ENCODE assay signal across 17 cellular contexts in genomic region chr10:32412499-32412853, GRCh38. TPM values are rescaled to one million over a fixed set of nuclear protein-coding genes. Genes with fewer than 3 reads are reported as not detected.
DNase-seq lines count a peak whose midpoint lies in the region; ATAC-seq, FAIRE-seq and TF ChIP-seq lines count a peak whose summit lies in the region.
"Had no signal": no experiment of that assay in that cellular context is flagged by ENCODE, and none has a peak within 500 bp of the region (broad histone marks: within the 10 kb centered on the region; RNA-seq: fewer than 3 reads in every experiment).

No MANE protein-coding gene starts in this region.

- dilution Hi-C loops in endothelial cell of umbilical vein (cut with MboI; ENCODE audit: extremely low pct_ligation_motif_present, low sequenced_read_pairs), result no loop called here

- peak overlapping the region; percentile 63 for H3K4me2 ChIP-seq in endothelial cell of umbilical vein (ENCODE audit: insufficient read depth, low read length)

- no peaks in the 10 kb centered on the region for H3K36me3 ChIP-seq in endothelial cell of umbilical vein (ENCODE audit: control insufficient read depth in 2 of 2, extremely low read depth in 1 of 2, insufficient read depth in 2 of 2, low read length in 2 of 2)
- H3K36me3 ChIP-seq in left lung, result no peaks in the 10 kb centered on the region
- H3K36me3 ChIP-seq: adrenal gland had no signal

- no peaks in the 10 kb centered on the region for H3K27me3 ChIP-seq in endothelial cell of umbilical vein (ENCODE audit: control insufficient read depth in 2 of 2, insufficient read depth in 2 of 2, low read length in 2 of 2)
- H3K27me3 ChIP-seq in left lung, result no peaks in the 10 kb centered on the region
- H3K27me3 ChIP-seq: adrenal gland had no signal

- no peak for TF ChIP-seq POLR2A in endothelial cell of umbilical vein (IDR thresholded peaks at IDR 0.05; ENCODE audit: low read depth, low read length)

- CTCF ChIA-PET in endothelial cell of umbilical vein (lab: Charles Lee), result interaction anchor here (1.0 kb wide), 1 partner anchor 11 kb away, joined by 3 read pairs; no protein-coding TSS in a partner anchor

- DNase-seq in Right ventricle myocardium superior (no peak), Right ventricle myocardium inferior (ENCODE audit: missing footprints) (no peak), endothelial cell of umbilical vein (ENCODE audit: low read depth, low spot score) (no peak), left lung (no peak), posterior cingulate gyrus (no peak), sciatic nerve (ENCODE audit: low spot score) (no peak)
- DNase-seq: ACHN; activated CD4-positive, alpha-beta T cell treated with anti-CD3 and anti-CD28 coated beads for 48 hours; adrenal gland; natural killer cell; NCI-H146; NCI-H526; RPMI8226 had no signal

- H3K9ac ChIP-seq in endothelial cell of umbilical vein (replicated peaks; ENCODE audit: extremely low read depth, insufficient read depth, low read length), result peak overlapping the region; percentile 55

- peak overlapping the region; percentile 44 for H2AFZ ChIP-seq in endothelial cell of umbilical vein (ENCODE audit: low read depth, low read length)

- FAIRE-seq in endothelial cell of umbilical vein (lab: Jason Lieb, UNC), result no peak
- FAIRE-seq: keratinocyte had no signal

- no TSS peak for BruUV-seq in endothelial cell of umbilical vein (replicated peaks; lab: Mats Ljungman, UMichigan)

- ATAC-seq in Right ventricle myocardium superior (ENCODE audit: poor library complexity), result peak; percentile 83
- ATAC-seq in Right ventricle myocardium inferior, result no peak
- peak; percentile 93 for ATAC-seq in left lung
- ATAC-seq in GM19324 (IDR thresholded peaks at IDR 0.05; ENCODE audit: low FRiP score, unreplicated experiment), result no peak
- no peak for ATAC-seq in GM19395 (IDR thresholded peaks at IDR 0.05; ENCODE audit: unreplicated experiment)
- no peak for ATAC-seq in sciatic nerve
- ATAC-seq: natural killer cell had no signal

- no peak for TF ChIP-seq CTCF in endothelial cell of umbilical vein (IDR thresholded peaks at IDR 0.05; ENCODE audit: extremely low read depth in 1 of 2, insufficient read depth in 1 of 2, low read depth in 1 of 2, low read length in 2 of 2)
- no peak for TF ChIP-seq CTCF in left lung (IDR thresholded peaks at IDR 0.05)

- H4K20me1 ChIP-seq in endothelial cell of umbilical vein (replicated peaks; ENCODE audit: control insufficient read depth, extremely low read depth, insufficient read depth, low read length), result no peaks in the 10 kb centered on the region

- H3K9me3 ChIP-seq in endothelial cell of umbilical vein (replicated peaks; ENCODE audit: control insufficient read depth, insufficient read depth, low read length) (no peaks in the 10 kb centered on the region), left lung (no peaks in the 10 kb centered on the region)
- H3K9me3 ChIP-seq: adrenal gland had no signal

- H3K27ac ChIP-seq in endothelial cell of umbilical vein (ENCODE audit: insufficient read depth, low read depth, low read length) (peak overlapping the region; percentile 77), left lung (peak overlapping the region in 1 of 2 donors; percentile 14)
- H3K27ac ChIP-seq: adrenal gland had no signal

- H3K9me1 ChIP-seq in endothelial cell of umbilical vein (replicated peaks; ENCODE audit: control insufficient read depth, extremely low read depth, insufficient read depth, low read length), result no peaks in the 10 kb centered on the region

- POLR2A ChIA-PET in endothelial cell of umbilical vein (lab: Charles Lee), result no interaction called here

- intact Hi-C loops in Right ventricle myocardium superior (cut with DNase I), result no loop called here
- intact Hi-C loops in Right ventricle myocardium inferior (cut with DNase I), result no loop called here
- intact Hi-C loops in endothelial cell of umbilical vein (cut with micrococcal nuclease), result loop anchor here (1.0 to 5.0 kb wide), 2 partner anchors 33 to 35 kb away; no protein-coding TSS in a partner anchor
- intact Hi-C loops in left lung (cut with DNase I), result no loop called here
- intact Hi-C loops in posterior cingulate gyrus (cut with DNase I), result no loop called here
- intact Hi-C loops in sciatic nerve (cut with DNase I), result no loop called here

- peaks cover 24% of the 10 kb centered on the region for H3K4me1 ChIP-seq in endothelial cell of umbilical vein (ENCODE audit: control insufficient read depth, extremely low read depth, insufficient read depth, low read length)
- peaks cover 5 to 6% of the 10 kb centered on the region in 2 donors for H3K4me1 ChIP-seq in left lung

- H3K79me2 ChIP-seq in endothelial cell of umbilical vein (ENCODE audit: control insufficient read depth, insufficient read depth, low read length), result no peaks in the 10 kb centered on the region

- no peak overlapping the region for H3K4me3 ChIP-seq in endothelial cell of umbilical vein (replicated peaks in 1 of 3; ENCODE audit: insufficient read depth in 1 of 3, low read depth in 1 of 3, low read length in 3 of 3)
- no peak overlapping the region for H3K4me3 ChIP-seq in left lung
- H3K4me3 ChIP-seq: adrenal gland, skin epidermis had no signal

TF ChIP-seq in endothelial cell of umbilical vein, 7 proteins besides CTCF, POLR2A, EP300 and RAD21:
- TF ChIP-seq GATA2 (IDR thresholded peaks at IDR 0.05; ENCODE audit: insufficient read depth, insufficient read length, low read depth, low read length) (no peak), POLR2AphosphoS5 (IDR thresholded peaks at IDR 0.05; ENCODE audit: insufficient read depth, low read depth, low read length) (no peak), JUN (IDR thresholded peaks at IDR 0.05; ENCODE audit: borderline replicate concordance, insufficient read depth, insufficient read length, low read depth) (no peak), MAX (IDR thresholded peaks at IDR 0.05; ENCODE audit: insufficient read depth, insufficient read length) (no peak), MYC (IDR thresholded peaks at IDR 0.05; ENCODE audit: low read depth, low read length) (no peak), FOS (IDR thresholded peaks at IDR 0.05; ENCODE audit: borderline replicate concordance, insufficient read depth, low read length) (no peak), EZH2 (IDR thresholded peaks at IDR 0.05; ENCODE audit: borderline replicate concordance, low read depth, low read length, severe bottlenecking) (no peak)
TF ChIP-seq in endothelial cell of umbilical vein: peak in this region for 0.

RNA-seq across cellular contexts. Expression of gene CCDC7, which starts 33.5 kb away (rescaled TPM):
- 19.0 TPM for total RNA-seq in Right ventricle myocardium superior
- total RNA-seq in Right ventricle myocardium inferior, result 22.2 TPM
- 6.6 and 8.2 TPM in 2 replicates for total RNA-seq in endothelial cell of umbilical vein
- polyA plus RNA-seq in endothelial cell of umbilical vein, result 0.30 and 0.35 TPM in 2 replicates
- polyA plus RNA-seq in endothelial cell of umbilical vein (2011; cell fraction: cytosol; rRNA removed), result 0.26 and 0.59 TPM in 2 replicates
- 3.8 and 4.5 TPM in 2 replicates for polyA plus RNA-seq in endothelial cell of umbilical vein (2011; cell fraction: nucleus; rRNA removed)
- polyA plus RNA-seq in endothelial cell of umbilical vein (2012), result 1.1 and 1.3 TPM in 2 replicates
- polyA minus RNA-seq in endothelial cell of umbilical vein, result 0.92 and 1.9 TPM in 2 replicates
- polyA minus RNA-seq in endothelial cell of umbilical vein (2011; cell fraction: cytosol; rRNA and poly(A)+ RNA removed), result 1.8 TPM
- 8.9 and 15.7 TPM in 2 replicates for polyA minus RNA-seq in endothelial cell of umbilical vein (2011; cell fraction: nucleus; rRNA and poly(A)+ RNA removed)
- total RNA-seq in left lung, result 10 to 100 TPM; 17.1 to 20.5 TPM
- 75.8 TPM for total RNA-seq in sciatic nerve

Comparison
In these comparisons a context has a peak if more than half of its experiments do, and no peak if none do; other contexts are left out.
1. ATAC-seq: peak in Right ventricle myocardium superior (single experiment) and left lung (single experiment); none in Right ventricle myocardium inferior (single experiment), GM19324 (single experiment), GM19395 (single experiment) and sciatic nerve (single experiment).